In the genomic region with DNA sequence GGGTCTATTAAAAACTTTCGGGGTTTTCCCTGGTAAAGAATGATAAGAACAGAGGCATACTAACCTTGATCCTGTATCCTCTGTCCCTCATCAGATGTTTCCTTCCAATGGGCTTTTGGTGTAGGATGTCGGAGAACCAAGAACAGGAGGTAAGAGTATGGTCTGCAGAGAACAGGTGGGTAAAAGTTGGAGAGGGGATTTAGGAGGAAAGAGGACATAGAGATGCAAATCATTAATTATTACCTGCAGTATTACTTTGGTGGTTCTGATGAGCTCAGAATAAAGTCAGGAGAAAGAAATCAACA, we compare ENCODE assay signal across 1 cellular context.
TF ChIP-seq lines count a peak whose summit lies in the region.

No MANE protein-coding gene starts in this region.

TF ChIP-seq in WTC11, 78 proteins besides CTCF, POLR2A, EP300 and RAD21 (continued from another document):
- TF ChIP-seq ZNF532 (CRISPR knock-in tag; IDR thresholded peaks at IDR 0.05; ENCODE audit: borderline replicate concordance) (no peak), TEAD1 (CRISPR knock-in tag; IDR thresholded peaks at IDR 0.05) (no peak), MYBL2 (CRISPR knock-in tag; IDR thresholded peaks at IDR 0.05) (no peak), CREB1 (CRISPR knock-in tag; IDR thresholded peaks at IDR 0.05) (no peak)
- TF ChIP-seq, protein P1, sequence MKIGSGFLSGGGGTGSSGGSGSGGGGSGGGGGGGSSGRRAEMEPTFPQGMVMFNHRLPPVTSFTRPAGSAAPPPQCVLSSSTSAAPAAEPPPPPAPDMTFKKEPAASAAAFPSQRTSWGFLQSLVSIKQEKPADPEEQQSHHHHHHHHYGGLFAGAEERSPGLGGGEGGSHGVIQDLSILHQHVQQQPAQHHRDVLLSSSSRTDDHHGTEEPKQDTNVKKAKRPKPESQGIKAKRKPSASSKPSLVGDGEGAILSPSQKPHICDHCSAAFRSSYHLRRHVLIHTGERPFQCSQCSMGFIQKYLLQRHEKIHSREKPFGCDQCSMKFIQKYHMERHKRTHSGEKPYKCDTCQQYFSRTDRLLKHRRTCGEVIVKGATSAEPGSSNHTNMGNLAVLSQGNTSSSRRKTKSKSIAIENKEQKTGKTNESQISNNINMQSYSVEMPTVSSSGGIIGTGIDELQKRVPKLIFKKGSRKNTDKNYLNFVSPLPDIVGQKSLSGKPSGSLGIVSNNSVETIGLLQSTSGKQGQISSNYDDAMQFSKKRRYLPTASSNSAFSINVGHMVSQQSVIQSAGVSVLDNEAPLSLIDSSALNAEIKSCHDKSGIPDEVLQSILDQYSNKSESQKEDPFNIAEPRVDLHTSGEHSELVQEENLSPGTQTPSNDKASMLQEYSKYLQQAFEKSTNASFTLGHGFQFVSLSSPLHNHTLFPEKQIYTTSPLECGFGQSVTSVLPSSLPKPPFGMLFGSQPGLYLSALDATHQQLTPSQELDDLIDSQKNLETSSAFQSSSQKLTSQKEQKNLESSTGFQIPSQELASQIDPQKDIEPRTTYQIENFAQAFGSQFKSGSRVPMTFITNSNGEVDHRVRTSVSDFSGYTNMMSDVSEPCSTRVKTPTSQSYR (CRISPR knock-in tag; IDR thresholded peaks at IDR 0.05) = no peak
